In the genomic region with DNA sequence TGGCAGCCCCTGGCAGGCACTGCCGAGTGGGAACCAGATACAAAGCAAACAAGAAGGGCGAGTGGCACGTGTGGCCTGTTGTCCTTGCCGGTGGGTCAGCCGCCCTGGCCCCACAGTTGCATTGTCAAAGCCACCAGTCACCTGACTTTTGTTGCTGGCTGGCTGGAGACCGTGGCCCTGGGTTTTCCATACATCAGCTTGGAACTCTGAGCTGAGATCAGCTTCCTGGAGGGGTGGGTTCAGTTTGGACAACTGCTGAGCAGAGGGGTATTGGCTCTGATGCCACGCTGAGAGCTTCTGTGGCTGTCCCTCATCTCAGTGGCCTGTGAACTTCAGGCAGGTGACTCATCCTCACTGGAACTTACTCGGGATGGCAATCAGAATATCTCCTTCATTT, we compare ENCODE assay signal across 22 cellular contexts.
"Had no signal": no experiment of that assay in that cellular context is flagged by ENCODE, and none has a peak within 500 bp of the region (broad histone marks: within the 10 kb centered on the region; RNA-seq: fewer than 3 reads in every experiment).

No MANE protein-coding gene starts in this region.

- H3K4me1 ChIP-seq: gastrocnemius medialis, heart left ventricle, stomach, upper lobe of left lung had no signal

- H3K4me3 Mint-ChIP-seq: activated CD4-positive, alpha-beta T cell treated with anti-CD3 and anti-CD28 coated beads for 36 hours; activated naive CD4-positive, alpha-beta T cell treated with anti-CD3 and anti-CD28 coated beads, Interleukin-2, amount 10 ng/mL, durations not matched to agents 7 days and 5 days; activated naive CD8-positive, alpha-beta T cell treated with anti-CD3 and anti-CD28 coated beads, Interleukin-2, amount 50 U/mL, for 24 hours; activated T-cell treated with anti-CD3 and anti-CD28 coated beads, Interleukin-2, amount 50 U/mL, for 24 hours; brain; immature natural killer cell; natural killer cell treated with Interleukin-12 subunit alpha and Interleukin-12 subunit beta and Interleukin-15 and Interleukin-18, amount 100 ng/mL, for 72 hours had no signal

- ATAC-seq: activated CD4-positive, alpha-beta T cell treated with anti-CD3 and anti-CD28 coated beads for 36 hours; activated naive CD8-positive, alpha-beta T cell treated with anti-CD3 and anti-CD28 coated beads, Interleukin-2, amount 50 U/mL, for 24 hours; gastrocnemius medialis; heart left ventricle; left cardiac atrium; natural killer cell treated with Interleukin-12 subunit alpha and Interleukin-12 subunit beta and Interleukin-15 and Interleukin-18, amount 100 ng/mL, for 72 hours had no signal

- H3K4me1 Mint-ChIP-seq: activated CD4-positive, alpha-beta T cell treated with anti-CD3 and anti-CD28 coated beads for 36 hours; activated naive CD4-positive, alpha-beta T cell treated with anti-CD3 and anti-CD28 coated beads, Interleukin-2, amount 10 ng/mL, durations not matched to agents 7 days and 5 days; activated naive CD8-positive, alpha-beta T cell treated with anti-CD3 and anti-CD28 coated beads, Interleukin-2, amount 50 U/mL, for 24 hours; brain; immature natural killer cell had no signal

- H3K36me3 ChIP-seq: gastrocnemius medialis, heart left ventricle, stomach, upper lobe of left lung had no signal

- H3K27ac Mint-ChIP-seq: activated CD4-positive, alpha-beta T cell treated with anti-CD3 and anti-CD28 coated beads for 36 hours; activated naive CD4-positive, alpha-beta T cell treated with anti-CD3 and anti-CD28 coated beads, Interleukin-2, amount 10 ng/mL, durations not matched to agents 7 days and 5 days; activated naive CD8-positive, alpha-beta T cell treated with anti-CD3 and anti-CD28 coated beads, Interleukin-2, amount 50 U/mL, for 24 hours; activated T-cell treated with anti-CD3 and anti-CD28 coated beads, Interleukin-2, amount 50 U/mL, for 24 hours; activated T-helper 2 cell treated with anti-CD3 and anti-CD28 coated beads, Interferon-gamma antibody, Interleukin-2, Interleukin-4, amounts not matched to agents 10 μg/mL and 5 μg/mL and 100 μg/mL, durations not matched to agents 14 hours and 24 hours and 36 hours; brain; immature natural killer cell; natural killer cell treated with Interleukin-12 subunit alpha and Interleukin-12 subunit beta and Interleukin-15 and Interleukin-18, amount 100 ng/mL, for 72 hours had no signal

- H3K27ac ChIP-seq: gastrocnemius medialis, heart left ventricle, skin epidermis, stomach, upper lobe of left lung had no signal

- H3K9me3 ChIP-seq: gastrocnemius medialis had no signal

- H3K27me3 Mint-ChIP-seq: activated CD4-positive, alpha-beta T cell treated with anti-CD3 and anti-CD28 coated beads for 36 hours; activated naive CD8-positive, alpha-beta T cell treated with anti-CD3 and anti-CD28 coated beads, Interleukin-2, amount 50 U/mL, for 24 hours had no signal

- H3K4me3 ChIP-seq: gastrocnemius medialis, heart left ventricle, lung, skin epidermis, stomach, upper lobe of left lung had no signal

- H3K27me3 ChIP-seq: stomach, upper lobe of left lung had no signal

- DNase-seq: activated CD4-positive, alpha-beta T cell treated with anti-CD3 and anti-CD28 coated beads for 36 hours; activated CD4-positive, alpha-beta T cell treated with anti-CD3 and anti-CD28 coated beads, Interleukin-2, amount 50 U/mL, for 48 hours; activated naive CD4-positive, alpha-beta T cell treated with anti-CD3 and anti-CD28 coated beads, Interleukin-2, amount 10 ng/mL, durations not matched to agents 7 days and 5 days; activated naive CD8-positive, alpha-beta T cell treated with anti-CD3 and anti-CD28 coated beads, Interleukin-2, amount 50 U/mL, for 24 hours; activated T-cell treated with anti-CD3 and anti-CD28 coated beads, Interleukin-2, amount 50 U/mL, for 24 hours; anterior cingulate cortex; caudate nucleus; gastrocnemius medialis; immature natural killer cell; left cardiac atrium; stimulated activated CD4-positive, alpha-beta T cell treated with anti-CD3 and anti-CD28 coated beads, Interleukin-15, amount 100 ng/mL, for 24 hours; stimulated activated CD4-positive, alpha-beta T cell treated with anti-CD3 and anti-CD28 coated beads, Interleukin-2, amount 100 ng/mL, for 48 hours; stomach; SW 1271; T-helper 2 cell; upper lobe of left lung had no signal

- H3K36me3 Mint-ChIP-seq: activated naive CD4-positive, alpha-beta T cell treated with anti-CD3 and anti-CD28 coated beads, Interleukin-2, amount 10 ng/mL, durations not matched to agents 7 days and 5 days; brain had no signal
